Comparison of ENCODE assay signal across 8 cellular contexts in the genomic region with DNA sequence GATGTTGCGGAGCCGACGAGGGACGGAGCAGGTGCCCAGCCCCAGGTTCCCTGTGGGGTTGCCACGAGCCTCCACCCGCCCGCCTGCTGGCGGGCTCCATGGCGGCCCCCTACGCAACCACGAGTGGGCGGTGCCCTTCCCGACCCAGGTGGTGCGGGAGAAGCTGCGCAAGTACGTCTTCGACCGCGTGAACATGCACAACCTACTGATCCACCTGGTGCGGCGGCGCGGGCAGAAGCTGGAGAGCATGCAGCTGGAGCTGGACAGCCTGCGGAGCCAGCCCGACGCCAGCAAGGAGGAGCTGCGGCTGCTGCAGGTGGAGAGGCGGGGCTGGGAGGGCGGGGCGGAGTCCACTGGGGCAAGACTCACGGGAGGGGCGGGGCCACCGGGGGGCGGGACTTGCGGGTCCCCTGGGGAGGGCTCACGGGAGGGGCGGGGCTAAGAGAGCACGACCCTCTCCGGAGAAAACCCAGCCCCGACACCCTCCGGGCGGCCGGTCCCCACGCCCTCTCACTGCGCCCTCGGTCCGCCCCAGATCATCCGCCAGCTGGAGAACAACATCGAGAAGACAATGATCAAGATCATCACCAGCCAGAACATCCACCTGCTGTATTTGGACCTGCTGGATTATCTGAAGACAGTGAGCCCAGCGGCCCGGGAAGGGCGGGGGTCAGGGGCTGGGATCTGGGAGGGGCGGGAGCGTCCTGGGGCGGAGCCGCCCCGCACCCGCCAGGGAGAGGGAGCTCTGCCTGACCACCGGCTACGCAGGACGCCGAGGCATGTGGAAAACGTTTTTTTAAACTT. TPM values are rescaled to one million over a fixed set of nuclear protein-coding genes. Genes with fewer than 3 reads are reported as not detected.
DNase-seq lines count a peak whose midpoint lies in the region; ATAC-seq and TF ChIP-seq lines count a peak whose summit lies in the region.

No MANE protein-coding gene starts in this region.

- H3K36me3 Mint-ChIP-seq in CD4-positive, alpha-beta T cell (ENCODE audit: low read depth) = no peaks in the 10 kb centered on the region

- POLR2A ChIA-PET in CD4-positive, alpha-beta T cell (lab: Charles Lee) = interaction anchor here (0.7 to 3.8 kb wide), 9 partner anchors 8 to 659 kb away, joined by 3 to 20 read pairs (median 4); partner anchors contain the start of genes MAN1B1, NSMF, RABL6 and SAPCD2
- POLR2A ChIA-PET in HEK293T (lab: Yijun Ruan, JAX) = interaction anchor here (1.1 to 1.9 kb wide), 3 partner anchors 9 to 48 kb away, joined by 3 to 10 read pairs (median 5); partner anchors contain the start of gene TMEM141

- H3K9me3 ChIP-seq in CD4-positive, alpha-beta T cell (ENCODE audit: control insufficient read depth, low read length) = no peaks in the 10 kb centered on the region
- H3K9me3 ChIP-seq in WERI-Rb-1 (ENCODE audit: severe bottlenecking) = no peaks in the 10 kb centered on the region

- H3K27me3 ChIP-seq in CD4-positive, alpha-beta T cell (ENCODE audit: control insufficient read depth, insufficient read depth, low read length) = no peaks in the 10 kb centered on the region
- H3K27me3 ChIP-seq in WERI-Rb-1 (ENCODE audit: insufficient read depth, low read depth, severe bottlenecking) = no peaks in the 10 kb centered on the region

- ATAC-seq in CD4-positive, alpha-beta T cell (ENCODE audit: poor library complexity) = peak; percentile 72
- no peak for ATAC-seq in GM19035 (IDR thresholded peaks at IDR 0.05; ENCODE audit: unreplicated experiment)

- CTCF ChIA-PET in CD4-positive, alpha-beta T cell (lab: Charles Lee) = interaction anchor here (0.8 kb wide), 1 partner anchor 229 kb away, joined by 3 read pairs; no protein-coding TSS in a partner anchor
- CTCF ChIA-PET in HEK293T (lab: Yijun Ruan, JAX) = interaction anchor here (1.1 kb wide), 1 partner anchor 42 kb away, joined by 3 read pairs; the partner anchor contains the start of gene AJM1

- in situ Hi-C loops in T47D (cut with HindIII; ENCODE audit: low pct_unique_long_range_greater_than_20kb, low sequenced_read_pairs) = no loop called here

- peak overlapping the region; percentile 56 for H3K4me3 ChIP-seq in WERI-Rb-1 (ENCODE audit: low read depth, low read length)

- peak overlapping the region; percentile 71 for H3K27ac Mint-ChIP-seq in CD4-positive, alpha-beta T cell

- peaks cover 37% of the 10 kb centered on the region for H3K4me1 Mint-ChIP-seq in CD4-positive, alpha-beta T cell (ENCODE audit: low read depth)

- peak; percentile 78 to 95 (median 89) for DNase-seq in CD4-positive, alpha-beta T cell
- DNase-seq in HEK293T (ENCODE audit: extremely low spot score) (peak; percentile 88), NCI-H2196 treated with DMSO at 0.1 percent for 48 hours (lab: John Stamatoyannopoulos, UW; ENCODE audit: unreplicated experiment) (peak; percentile 91), WERI-Rb-1 (peak; percentile 94), T47D (ENCODE audit: low read depth in 1 of 2, low spot score in 1 of 2) (peak; percentile 89 to 97), iris pigment epithelial cell (ENCODE audit: low read depth) (peak; percentile 44)
- DNase-seq in stimulated activated CD4-positive, alpha-beta T cell treated with anti-CD3 and anti-CD28 coated beads, Interleukin-12 subunit alpha, Interleukin-12 subunit beta, amount 100 ng/mL, for 48 hours (ENCODE audit: low read depth in 2 of 3, low spot score in 1 of 3) = peak; percentile 67 to 85 (median 82)

- no peak overlapping the region for H3K27ac ChIP-seq in CD4-positive, alpha-beta T cell (ENCODE audit: low read depth, low read length)
- H3K27ac ChIP-seq in WERI-Rb-1 = peak overlapping the region; percentile 86

- no peaks in the 10 kb centered on the region for H3K9me3 Mint-ChIP-seq in CD4-positive, alpha-beta T cell

- H3K27me3 Mint-ChIP-seq in CD4-positive, alpha-beta T cell = no peaks in the 10 kb centered on the region

- intact Hi-C loops in CD4-positive, alpha-beta T cell (cut with DNase I, micrococcal nuclease) = loop anchor here (1.0 to 10.0 kb wide), 4 partner anchors 9 to 655 kb away; partner anchors contain the start of genes NSMF (in 1 of the 2), SNAPC4 (in 1 of the 2) and TMEM141 (in 1 of the 2)

- H3K36me3 ChIP-seq in WERI-Rb-1 = peaks cover 15% of the 10 kb centered on the region

- H3K4me3 Mint-ChIP-seq in CD4-positive, alpha-beta T cell = peak overlapping the region; percentile 87

- TF ChIP-seq CTCF in CD4-positive, alpha-beta T cell (IDR thresholded peaks at IDR 0.05) = no peak
- no peak for TF ChIP-seq CTCF in WERI-Rb-1 (IDR thresholded peaks at IDR 0.05; ENCODE audit: low read depth, low read length)

TF ChIP-seq in HEK293T, 16 proteins besides CTCF, POLR2A, EP300 and RAD21:
- TF ChIP-seq ZNF384 (IDR thresholded peaks at IDR 0.05) = no peak
- TF ChIP-seq L3MBTL2 (conservative IDR thresholded peaks at IDR 0.05) = peak; percentile 66

RNA-seq across cellular contexts. Expression of gene CCDC183, which starts 3.9 kb away (rescaled TPM):
- total RNA-seq in CD4-positive, alpha-beta T cell = 1 to 10 TPM; 3.0 to 4.6 TPM

RNA-seq across cellular contexts. Expression of gene RABL6, which starts 7.7 kb away (rescaled TPM):
- total RNA-seq in CD4-positive, alpha-beta T cell = 10 to 100 TPM; 46.4 to 48.5 TPM

RNA-seq across cellular contexts. Expression of gene TMEM141, which starts 8.9 kb away (rescaled TPM):
- 10 to 100 TPM; 14.6 to 17.1 TPM for total RNA-seq in CD4-positive, alpha-beta T cell

RNA-seq across cellular contexts. Expression of gene LCN15, which starts 35.7 kb away (rescaled TPM):
- total RNA-seq in CD4-positive, alpha-beta T cell = not detected

RNA-seq across cellular contexts. Expression of gene LCN8, which starts 42.0 kb away (rescaled TPM):
- not detected for total RNA-seq in CD4-positive, alpha-beta T cell

Comparison
In these comparisons a context has a peak if more than half of its experiments do, and no peak if none do; other contexts are left out.
1. DNase-seq: peak in every context shown above with its lines; median percentile 94 in WERI-Rb-1; 93 in T47D; 91 in NCI-H2196 treated with DMSO at 0.1 percent for 48 hours; 89 in CD4-positive, alpha-beta T cell; 88 in HEK293T; 82 in stimulated activated CD4-positive, alpha-beta T cell treated with anti-CD3 and anti-CD28 coated beads, Interleukin-12 subunit alpha, Interleukin-12 subunit beta, amount 100 ng/mL, for 48 hours; 44 in iris pigment epithelial cell.